ENCODE assay signal across 1 cellular context in genomic region chr17:27463235-27463677, GRCh38.
TF ChIP-seq lines count a peak whose summit lies in the region.

No MANE protein-coding gene starts in this region.

TF ChIP-seq in K562, 482 proteins besides CTCF, POLR2A, EP300 and RAD21 (continued from another document):
- TF ChIP-seq PBX2 (CRISPR knock-in tag; IDR thresholded peaks at IDR 0.05; ENCODE audit: low read depth) (no peak), PBX2 (tag; conservative IDR thresholded peaks at IDR 0.05; ENCODE audit: low read depth) (no peak), ATF6 (CRISPR knock-in tag; IDR thresholded peaks at IDR 0.05) (no peak), PURB (CRISPR knock-in tag; IDR thresholded peaks at IDR 0.05; ENCODE audit: low read depth) (no peak), FIP1L1 (IDR thresholded peaks at IDR 0.05; ENCODE audit: low read depth, low read length, poor library complexity, severe bottlenecking) (no peak), DMBX1 (CRISPR knock-in tag; IDR thresholded peaks at IDR 0.05; ENCODE audit: borderline replicate concordance) (peak; percentile 79; the same call in 1 of the 2 replicates), ZNF592 (IDR thresholded peaks at IDR 0.05) (0 out of 2 replicates have a peak, but pooled peaks have one; percentile 10), HINFP (tag; conservative IDR thresholded peaks at IDR 0.05; ENCODE audit: low read depth) (no peak), CREB3 (tag; conservative IDR thresholded peaks at IDR 0.05; ENCODE audit: low read depth) (no peak), NR1H2 (CRISPR knock-in tag; IDR thresholded peaks at IDR 0.05) (no peak), BCL6 (CRISPR knock-in tag; IDR thresholded peaks at IDR 0.05) (no peak), ZNF436 (CRISPR knock-in tag; IDR thresholded peaks at IDR 0.05) (no peak), HMGN3 (IDR thresholded peaks at IDR 0.05; ENCODE audit: borderline replicate concordance, extremely low read depth, insufficient read length, low read depth, low read length) (no peak), ZNF79 (CRISPR knock-in tag; IDR thresholded peaks at IDR 0.05; ENCODE audit: low read depth) (no peak), KLF1 (tag; IDR thresholded peaks at IDR 0.05) (no peak), PHF20 (IDR thresholded peaks at IDR 0.05; ENCODE audit: partially characterized antibody) (no peak)
